8 cellular contexts compared by ENCODE assay signal in the genomic region with DNA sequence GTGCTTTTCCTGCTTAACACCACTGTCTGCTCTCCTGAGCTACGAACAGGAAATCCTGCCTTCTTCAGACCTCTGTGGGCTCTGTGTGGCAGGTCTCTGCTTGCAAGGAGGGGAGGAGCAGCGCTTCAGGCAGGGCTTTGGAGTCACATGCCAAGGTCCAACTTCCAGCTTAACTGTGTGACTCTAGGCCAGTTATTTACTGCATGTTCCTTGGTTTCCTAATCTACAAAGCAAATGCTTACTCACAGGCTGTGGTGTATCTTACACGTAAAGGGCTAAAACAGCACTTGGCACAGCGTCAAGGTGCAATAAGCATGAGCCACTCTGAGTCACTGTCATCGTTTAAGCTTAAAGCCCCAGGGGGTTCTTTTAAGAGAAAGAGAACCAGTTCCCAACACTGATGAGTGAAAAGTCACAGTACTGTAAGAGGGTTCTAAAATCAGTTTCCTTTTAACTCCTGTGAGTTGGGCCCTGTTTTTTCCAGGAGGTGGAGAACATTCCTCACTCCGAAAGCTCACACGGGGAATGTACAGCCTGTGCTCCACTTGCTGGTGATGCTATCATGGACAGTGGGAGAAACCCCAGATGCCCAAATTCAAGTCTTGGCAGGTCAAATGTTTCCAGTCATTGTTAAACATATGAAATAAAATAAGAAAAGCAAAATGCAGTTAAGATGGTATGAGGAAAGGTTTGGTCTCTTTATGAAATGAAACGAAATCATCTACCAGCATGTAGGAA. TPM values are rescaled to one million over a fixed set of nuclear protein-coding genes. Genes with fewer than 3 reads are reported as not detected.
DNase-seq lines count a peak whose midpoint lies in the region; TF ChIP-seq lines count a peak whose summit lies in the region.

No MANE protein-coding gene starts in this region.

- H3K27me3 ChIP-seq in transverse colon: no peaks in the 10 kb centered on the region

- H3K9me3 Mint-ChIP-seq in nephron progenitor cell: no peaks in the 10 kb centered on the region

- H3K4me1 Mint-ChIP-seq in nephron progenitor cell: peaks cover 50% of the 10 kb centered on the region

- no peak overlapping the region for H3K4me3 Mint-ChIP-seq in nephron progenitor cell

- H3K27me3 Mint-ChIP-seq in nephron progenitor cell (ENCODE audit: low read depth, poor library complexity): peaks cover 2% of the 10 kb centered on the region

- DNase-seq in GF-D8 (lab: John Stamatoyannopoulos, UW) (peak; percentile 5), NAMALWA (ENCODE audit: low spot score) (peak; percentile 37), erythroblast (lab: John Stamatoyannopoulos, UW) (peak; percentile 94 to 97), nephron progenitor cell (no peak), transverse colon (peak; percentile 90), DMS114 treated with DMSO at 0.1 percent for 48 hours (lab: John Stamatoyannopoulos, UW; ENCODE audit: unreplicated experiment) (no peak)
- DNase-seq in activated CD4-positive, alpha-beta T cell treated with anti-CD3 and anti-CD28 coated beads, Interleukin-2, amount 50 U/mL, for 48 hours: peak; percentile 55 to 60

- POLR2A ChIA-PET in HEK293 (lab: Yijun Ruan, JAX): interaction anchor here (0.6 to 1.8 kb wide), 5 partner anchors 38 to 104 kb away, joined by 3 to 7 read pairs (median 5); no protein-coding TSS in a partner anchor

- H3K4me1 ChIP-seq in HEK293 (ENCODE audit: control insufficient read depth, insufficient read depth, low read length) (peaks cover 22% of the 10 kb centered on the region), transverse colon (peaks cover 18 to 50% (median 35%) of the 10 kb centered on the region in 4 donors)

- H3K27ac Mint-ChIP-seq in nephron progenitor cell: peak overlapping the region; percentile 96

- intact Hi-C loops in transverse colon (cut with DNase I; ENCODE audit: low total_unique reads): no loop called here

- no peak overlapping the region for H3K4me3 ChIP-seq in HEK293 (ENCODE audit: low read depth, low read length)
- peak overlapping the region in 2 of 4 donors; percentile 6 to 38 for H3K4me3 ChIP-seq in transverse colon

- H3K27ac ChIP-seq in HEK293 (ENCODE audit: extremely low read depth, low read depth, low read length) (peak overlapping the region; percentile 74), transverse colon (peak overlapping the region; percentile 90 to 93 (median 91))

- TF ChIP-seq CTCF in HEK293 (tag by site-specific recombination; IDR thresholded peaks at IDR 0.05) (no peak), nephron progenitor cell (IDR thresholded peaks at IDR 0.05) (no peak), transverse colon (IDR thresholded peaks at IDR 0.05) (no peak)

- in situ Hi-C loops in transverse colon (cut with MboI; ENCODE audit: low pct_ligation_motif_present in 1 of 4, low pct_unique_long_range_greater_than_20kb in 1 of 4, low sequenced_read_pairs in 3 of 4): no loop called here

- H3K36me3 Mint-ChIP-seq in nephron progenitor cell (ENCODE audit: low read depth): peaks cover 46% of the 10 kb centered on the region

- TF ChIP-seq POLR2A in erythroblast (IDR thresholded peaks at IDR 0.05; ENCODE audit: low read length): peak; percentile 73
- peak; percentile 82 for TF ChIP-seq POLR2A in transverse colon (IDR thresholded peaks at IDR 0.05)

- CTCF ChIA-PET in HEK293 (lab: Yijun Ruan, JAX): interaction anchor here (0.6 to 2.2 kb wide), 5 partner anchors 11 to 1866 kb away, joined by 3 to 8 read pairs (median 4); no protein-coding TSS in a partner anchor

- no peaks in the 10 kb centered on the region for H3K9me3 ChIP-seq in HEK293 (ENCODE audit: control insufficient read depth, insufficient read depth, low read depth, low read length)
- H3K9me3 ChIP-seq in transverse colon: no peaks in the 10 kb centered on the region

- peak; percentile 1 for TF ChIP-seq EP300 in transverse colon (IDR thresholded peaks at IDR 0.05; ENCODE audit: low read depth)

- H3K36me3 ChIP-seq in HEK293 (ENCODE audit: control insufficient read depth in 2 of 2, insufficient read depth in 1 of 2, low read length in 2 of 2) (peaks cover 0 to 33% of the 10 kb centered on the region in 2 experiments; a peak in 1 of 3 replicates), transverse colon (peaks cover 0 to 15% (median 0%) of the 10 kb centered on the region in 4 donors)

- 23 to 34% methylated on average over 5 to 8 of the region's 8 CpGs for WGBS in transverse colon (ENCODE audit: low coverage in 1 of 2), 2 donors

TF ChIP-seq in HEK293, 187 proteins besides CTCF, POLR2A, EP300 and RAD21 (continues in another document):
- peak; percentile 78 for TF ChIP-seq KLF8 (tag by site-specific recombination; IDR thresholded peaks at IDR 0.05)
- peak; percentile 74 for TF ChIP-seq ZBTB21 (tag by site-specific recombination; IDR thresholded peaks at IDR 0.05)
- TF ChIP-seq ZNF544 (tag by site-specific recombination; IDR thresholded peaks at IDR 0.05): no peak
- no peak for TF ChIP-seq ZNF792 (tag by site-specific recombination; IDR thresholded peaks at IDR 0.05)
- no peak for TF ChIP-seq ZNF830 (tag by site-specific recombination; IDR thresholded peaks at IDR 0.05; ENCODE audit: low read depth)
- TF ChIP-seq KLF9 (tag by site-specific recombination; IDR thresholded peaks at IDR 0.05; ENCODE audit: low read depth): peak; percentile 29; the same call in 1 of the 2 replicates
- TF ChIP-seq SETDB1 (IDR thresholded peaks at IDR 0.05; ENCODE audit: insufficient read length, low read length): no peak
- peak; percentile 21; the same call in 1 of the 2 replicates for TF ChIP-seq ZNF768 (tag by site-specific recombination; IDR thresholded peaks at IDR 0.05)
- TF ChIP-seq ZNF23 (tag by site-specific recombination; IDR thresholded peaks at IDR 0.05; ENCODE audit: borderline replicate concordance): no peak
- TF ChIP-seq ZSCAN16 (tag by site-specific recombination; IDR thresholded peaks at IDR 0.05): no peak
- no peak for TF ChIP-seq ZNF791 (tag by site-specific recombination; IDR thresholded peaks at IDR 0.05)
- peak; percentile 58 for TF ChIP-seq PRDM1 (tag by site-specific recombination; IDR thresholded peaks at IDR 0.05)
- no peak for TF ChIP-seq HOXD13 (CRISPR knock-in tag; IDR thresholded peaks at IDR 0.05; ENCODE audit: borderline replicate concordance)
- TF ChIP-seq ZNF211 (tag by site-specific recombination; IDR thresholded peaks at IDR 0.05; ENCODE audit: low read depth): no peak
- TF ChIP-seq ZNF292 (tag by site-specific recombination; IDR thresholded peaks at IDR 0.05; ENCODE audit: borderline replicate concordance, low read depth): no peak
- 0 out of 2 replicates have a peak, but pooled peaks have one; percentile 10 for TF ChIP-seq ZNF146 (tag by site-specific recombination; IDR thresholded peaks at IDR 0.05)
- TF ChIP-seq ZFP3 (tag by site-specific recombination; IDR thresholded peaks at IDR 0.05; ENCODE audit: low read depth): no peak
- TF ChIP-seq ZNF391 (tag by site-specific recombination; IDR thresholded peaks at IDR 0.05; ENCODE audit: borderline replicate concordance, low read depth): peak; percentile 88; the same call in 1 of the 2 replicates
- TF ChIP-seq, protein P1, sequence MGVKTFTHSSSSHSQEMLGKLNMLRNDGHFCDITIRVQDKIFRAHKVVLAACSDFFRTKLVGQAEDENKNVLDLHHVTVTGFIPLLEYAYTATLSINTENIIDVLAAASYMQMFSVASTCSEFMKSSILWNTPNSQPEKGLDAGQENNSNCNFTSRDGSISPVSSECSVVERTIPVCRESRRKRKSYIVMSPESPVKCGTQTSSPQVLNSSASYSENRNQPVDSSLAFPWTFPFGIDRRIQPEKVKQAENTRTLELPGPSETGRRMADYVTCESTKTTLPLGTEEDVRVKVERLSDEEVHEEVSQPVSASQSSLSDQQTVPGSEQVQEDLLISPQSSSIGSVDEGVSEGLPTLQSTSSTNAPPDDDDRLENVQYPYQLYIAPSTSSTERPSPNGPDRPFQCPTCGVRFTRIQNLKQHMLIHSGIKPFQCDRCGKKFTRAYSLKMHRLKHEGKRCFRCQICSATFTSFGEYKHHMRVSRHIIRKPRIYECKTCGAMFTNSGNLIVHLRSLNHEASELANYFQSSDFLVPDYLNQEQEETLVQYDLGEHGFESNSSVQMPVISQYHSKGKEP (tag by site-specific recombination; IDR thresholded peaks at IDR 0.05): peak; percentile 99
- no peak for TF ChIP-seq ZNF140 (tag by site-specific recombination; IDR thresholded peaks at IDR 0.05)
- peak; percentile 72; the same call in 1 of the 2 replicates for TF ChIP-seq ZNF501 (tag by site-specific recombination; IDR thresholded peaks at IDR 0.05)
- TF ChIP-seq ZFP41 (tag by site-specific recombination; IDR thresholded peaks at IDR 0.05; ENCODE audit: borderline replicate concordance): no peak
- TF ChIP-seq, protein P2, sequence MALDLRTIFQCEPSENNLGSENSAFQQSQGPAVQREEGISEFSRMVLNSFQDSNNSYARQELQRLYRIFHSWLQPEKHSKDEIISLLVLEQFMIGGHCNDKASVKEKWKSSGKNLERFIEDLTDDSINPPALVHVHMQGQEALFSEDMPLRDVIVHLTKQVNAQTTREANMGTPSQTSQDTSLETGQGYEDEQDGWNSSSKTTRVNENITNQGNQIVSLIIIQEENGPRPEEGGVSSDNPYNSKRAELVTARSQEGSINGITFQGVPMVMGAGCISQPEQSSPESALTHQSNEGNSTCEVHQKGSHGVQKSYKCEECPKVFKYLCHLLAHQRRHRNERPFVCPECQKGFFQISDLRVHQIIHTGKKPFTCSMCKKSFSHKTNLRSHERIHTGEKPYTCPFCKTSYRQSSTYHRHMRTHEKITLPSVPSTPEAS (tag by site-specific recombination; IDR thresholded peaks at IDR 0.05): no peak
- TF ChIP-seq, protein P3, sequence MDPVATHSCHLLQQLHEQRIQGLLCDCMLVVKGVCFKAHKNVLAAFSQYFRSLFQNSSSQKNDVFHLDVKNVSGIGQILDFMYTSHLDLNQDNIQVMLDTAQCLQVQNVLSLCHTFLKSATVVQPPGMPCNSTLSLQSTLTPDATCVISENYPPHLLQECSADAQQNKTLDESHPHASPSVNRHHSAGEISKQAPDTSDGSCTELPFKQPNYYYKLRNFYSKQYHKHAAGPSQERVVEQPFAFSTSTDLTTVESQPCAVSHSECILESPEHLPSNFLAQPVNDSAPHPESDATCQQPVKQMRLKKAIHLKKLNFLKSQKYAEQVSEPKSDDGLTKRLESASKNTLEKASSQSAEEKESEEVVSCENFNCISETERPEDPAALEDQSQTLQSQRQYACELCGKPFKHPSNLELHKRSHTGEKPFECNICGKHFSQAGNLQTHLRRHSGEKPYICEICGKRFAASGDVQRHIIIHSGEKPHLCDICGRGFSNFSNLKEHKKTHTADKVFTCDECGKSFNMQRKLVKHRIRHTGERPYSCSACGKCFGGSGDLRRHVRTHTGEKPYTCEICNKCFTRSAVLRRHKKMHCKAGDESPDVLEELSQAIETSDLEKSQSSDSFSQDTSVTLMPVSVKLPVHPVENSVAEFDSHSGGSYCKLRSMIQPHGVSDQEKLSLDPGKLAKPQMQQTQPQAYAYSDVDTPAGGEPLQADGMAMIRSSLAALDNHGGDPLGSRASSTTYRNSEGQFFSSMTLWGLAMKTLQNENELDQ (tag by site-specific recombination; IDR thresholded peaks at IDR 0.05; ENCODE audit: low read depth): no peak
- no peak for TF ChIP-seq ZNF837 (tag by site-specific recombination; IDR thresholded peaks at IDR 0.05)

RNA-seq across cellular contexts. Expression of a gene that starts 54.1 kb away (rescaled TPM):
- total RNA-seq in transverse colon: 100 to 1,000 TPM; 125 to 201 (median 154) TPM

Comparison
In these comparisons a context has a peak if more than half of its experiments do, and no peak if none do; other contexts are left out.
1. DNase-seq: peak in GF-D8 (single experiment), NAMALWA (single experiment), activated CD4-positive, alpha-beta T cell treated with anti-CD3 and anti-CD28 coated beads, Interleukin-2, amount 50 U/mL, for 48 hours (2 of 2), erythroblast (2 of 2) and transverse colon (single experiment); none in nephron progenitor cell (single experiment) and DMS114 treated with DMSO at 0.1 percent for 48 hours (single experiment).